In genomic region chr11:10301656-10302293, GRCh38 we compare ENCODE assay signal across 8 cellular contexts. TPM values are rescaled to one million over a fixed set of nuclear protein-coding genes. Genes with fewer than 3 reads are reported as not detected.
DNase-seq lines count a peak whose midpoint lies in the region; ATAC-seq, FAIRE-seq and TF ChIP-seq lines count a peak whose summit lies in the region.

No MANE protein-coding gene starts in this region.

- H3K27ac ChIP-seq in right lobe of liver (peak overlapping the region in 2 of 3 donors; percentile 88 to 89), upper lobe of left lung (peak overlapping the region; percentile 85 to 92 (median 86))

- no peak for TF ChIP-seq POLR2A in right lobe of liver (IDR thresholded peaks at IDR 0.05)
- no peak for TF ChIP-seq POLR2A in upper lobe of left lung (IDR thresholded peaks at IDR 0.05)

- H3K4me1 ChIP-seq in right lobe of liver (peaks cover 0 to 12% (median 2%) of the 10 kb centered on the region in 4 donors), upper lobe of left lung (peaks cover 21 to 60% (median 47%) of the 10 kb centered on the region in 4 donors)

- no peaks in the 10 kb centered on the region for H3K36me3 ChIP-seq in right lobe of liver
- peaks cover 0 to 7% (median 0%) of the 10 kb centered on the region in 4 donors for H3K36me3 ChIP-seq in upper lobe of left lung

- H3K27me3 ChIP-seq in right lobe of liver (no peaks in the 10 kb centered on the region), upper lobe of left lung (peaks cover 0 to 5% (median 2%) of the 10 kb centered on the region in 4 donors)

- H3K9me3 ChIP-seq in right lobe of liver (no peaks in the 10 kb centered on the region), upper lobe of left lung (no peaks in the 10 kb centered on the region)

- POLR2A ChIA-PET in activated naive CD8-positive, alpha-beta T cell treated with anti-CD3 and anti-CD28 coated beads, Interleukin-2, amount 10 ng/mL, durations not matched to agents 7 days and 5 days (lab: Charles Lee), result interaction anchor here (0.6 to 2.4 kb wide), 3 partner anchors 62 to 543 kb away, joined by 3 to 10 read pairs (median 6); partner anchors contain the start of gene EIF4G2

- TF ChIP-seq EP300 in upper lobe of left lung (IDR thresholded peaks at IDR 0.05), result no peak

- intact Hi-C loops in right lobe of liver (cut with DNase I), result no loop called here

- H3K36me3 Mint-ChIP-seq in activated naive CD8-positive, alpha-beta T cell treated with anti-CD3 and anti-CD28 coated beads, Interleukin-2, amount 10 ng/mL, durations not matched to agents 7 days and 5 days, result peaks cover 7% of the 10 kb centered on the region
- H3K36me3 Mint-ChIP-seq in activated naive CD8-positive, alpha-beta T cell treated with anti-CD3 and anti-CD28 coated beads, Interleukin-2, amount 50 U/mL, for 24 hours (ENCODE audit: low read depth), result no peaks in the 10 kb centered on the region

- ATAC-seq in activated naive CD8-positive, alpha-beta T cell treated with anti-CD3 and anti-CD28 coated beads, Interleukin-2, amount 10 ng/mL, durations not matched to agents 7 days and 5 days (ENCODE audit: low read depth), result no peak
- ATAC-seq in activated naive CD8-positive, alpha-beta T cell treated with anti-CD3 and anti-CD28 coated beads, Interleukin-2, amount 50 U/mL, for 24 hours, result no peak
- no peak for ATAC-seq in right lobe of liver
- no peak for ATAC-seq in upper lobe of left lung (ENCODE audit: low FRiP score in 2 of 2)

- in situ Hi-C loops in astrocyte of the spinal cord (cut with HindIII; ENCODE audit: low sequenced_read_pairs), result no loop called here
- in situ Hi-C loops in KBM-7 (cut with MboI; ENCODE audit: low pct_unique_long_range_greater_than_20kb, low sequenced_read_pairs), result loop anchor here (25.0 kb wide), 2 partner anchors 314 to 539 kb away; no protein-coding TSS in a partner anchor

- peaks cover 65% of the 10 kb centered on the region for H3K27me3 Mint-ChIP-seq in activated naive CD8-positive, alpha-beta T cell treated with anti-CD3 and anti-CD28 coated beads, Interleukin-2, amount 10 ng/mL, durations not matched to agents 7 days and 5 days
- H3K27me3 Mint-ChIP-seq in activated naive CD8-positive, alpha-beta T cell treated with anti-CD3 and anti-CD28 coated beads, Interleukin-2, amount 50 U/mL, for 24 hours, result peaks cover 56% of the 10 kb centered on the region

- H3K4me3 Mint-ChIP-seq in activated naive CD8-positive, alpha-beta T cell treated with anti-CD3 and anti-CD28 coated beads, Interleukin-2, amount 10 ng/mL, durations not matched to agents 7 days and 5 days, result peak overlapping the region; percentile 4
- H3K4me3 Mint-ChIP-seq in activated naive CD8-positive, alpha-beta T cell treated with anti-CD3 and anti-CD28 coated beads, Interleukin-2, amount 50 U/mL, for 24 hours, result no peak overlapping the region

- H3K4me1 Mint-ChIP-seq in activated naive CD8-positive, alpha-beta T cell treated with anti-CD3 and anti-CD28 coated beads, Interleukin-2, amount 10 ng/mL, durations not matched to agents 7 days and 5 days, result peaks cover 28% of the 10 kb centered on the region
- peaks cover 51% of the 10 kb centered on the region for H3K4me1 Mint-ChIP-seq in activated naive CD8-positive, alpha-beta T cell treated with anti-CD3 and anti-CD28 coated beads, Interleukin-2, amount 50 U/mL, for 24 hours

- FAIRE-seq in D721Med (lab: Jason Lieb, UNC), result no peak

- H3K4me3 ChIP-seq in astrocyte of the spinal cord (ENCODE audit: low read depth, low read length) (peak overlapping the region; percentile 76), right lobe of liver (peak overlapping the region in 1 of 3 donors; percentile 73), upper lobe of left lung (peak overlapping the region in 3 of 4 donors; percentile 48 to 80 (median 68))

- no peaks in the 10 kb centered on the region for H3K9me3 Mint-ChIP-seq in activated naive CD8-positive, alpha-beta T cell treated with anti-CD3 and anti-CD28 coated beads, Interleukin-2, amount 10 ng/mL, durations not matched to agents 7 days and 5 days
- H3K9me3 Mint-ChIP-seq in activated naive CD8-positive, alpha-beta T cell treated with anti-CD3 and anti-CD28 coated beads, Interleukin-2, amount 50 U/mL, for 24 hours, result no peaks in the 10 kb centered on the region

- no peak for DNase-seq in activated naive CD8-positive, alpha-beta T cell treated with anti-CD3 and anti-CD28 coated beads, Interleukin-2, amount 10 ng/mL, durations not matched to agents 7 days and 5 days
- no peak for DNase-seq in activated naive CD8-positive, alpha-beta T cell treated with anti-CD3 and anti-CD28 coated beads, Interleukin-2, amount 50 U/mL, for 24 hours
- DNase-seq in astrocyte of the spinal cord (ENCODE audit: low read depth, low spot score) (peak; percentile 74), right lobe of liver (no peak), upper lobe of left lung (no peak), D721Med (ENCODE audit: insufficient read length, low spot score) (no peak), KBM-7 (no peak), Ammon's horn (ENCODE audit: low spot score) (no peak)

- H3K27ac Mint-ChIP-seq in activated naive CD8-positive, alpha-beta T cell treated with anti-CD3 and anti-CD28 coated beads, Interleukin-2, amount 10 ng/mL, durations not matched to agents 7 days and 5 days, result no peak overlapping the region
- H3K27ac Mint-ChIP-seq in activated naive CD8-positive, alpha-beta T cell treated with anti-CD3 and anti-CD28 coated beads, Interleukin-2, amount 50 U/mL, for 24 hours, result no peak overlapping the region

- 18% methylated on average over 6 of the region's 6 CpGs for WGBS in right lobe of liver (ENCODE audit: insufficient coverage, low coverage, low lambda C conversion rate, missing lambda C conversion rate)
- WGBS in upper lobe of left lung, 2 donors, result 22 to 29% methylated on average over 6 of the region's 6 CpGs

- TF ChIP-seq CTCF in astrocyte of the spinal cord (IDR thresholded peaks at IDR 0.05; ENCODE audit: low read depth, low read length) (no peak), right lobe of liver (IDR thresholded peaks at IDR 0.05) (no peak), upper lobe of left lung (IDR thresholded peaks at IDR 0.05) (no peak), D721Med (IDR thresholded peaks at IDR 0.05; ENCODE audit: insufficient read depth, missing control alignments) (no peak)

RNA-seq across cellular contexts. Expression of gene ADM, which starts 3.1 kb away (rescaled TPM):
- 1 to 10 TPM; 1.5 to 2.3 TPM for total RNA-seq in activated naive CD8-positive, alpha-beta T cell treated with anti-CD3 and anti-CD28 coated beads, Interleukin-2, amount 10 ng/mL, durations not matched to agents 7 days and 5 days
- 10 to 100 TPM in 5 of 6 experiments, 1 to 10 TPM in 1; 7.9 to 82.6 (median 21.6) TPM for total RNA-seq in right lobe of liver
- 10 to 100 TPM; 20.4 to 54.3 (median 46.9) TPM for total RNA-seq in upper lobe of left lung

RNA-seq across cellular contexts. Expression of gene SBF2, which starts 7.8 kb away (rescaled TPM):
- total RNA-seq in activated naive CD8-positive, alpha-beta T cell treated with anti-CD3 and anti-CD28 coated beads, Interleukin-2, amount 10 ng/mL, durations not matched to agents 7 days and 5 days, result 10 to 100 TPM; 15.8 to 18.6 TPM
- total RNA-seq in right lobe of liver (10 to 100 TPM; 13.7 to 28.4 (median 21.3) TPM), upper lobe of left lung (10 to 100 TPM; 22.2 to 54.5 (median 41.2) TPM)
